Comparison of ENCODE assay signal across 22 cellular contexts in genomic region chr1:168259567-168259966, GRCh38.
"Had no signal": no experiment of that assay in that cellular context is flagged by ENCODE, and none has a peak within 500 bp of the region (broad histone marks: within the 10 kb centered on the region; RNA-seq: fewer than 3 reads in every experiment).

No MANE protein-coding gene starts in this region.

- H3K4me3 ChIP-seq: MG63, Peyer's patch, SJCRH30, SK-N-MC had no signal

- H3K27me3 ChIP-seq: MG63, Peyer's patch, SJCRH30 had no signal

- DNase-seq: Kasumi-1, MG63, NCI-H1048, NCI-H1694, NCI-H187, NCI-H1930, NCI-H2227 treated with DMSO at 0.1 percent for 48 hours, NCI-H345, NCI-H446, NCI-H524 treated with DMSO at 0.1 percent for 48 hours, NCI-H526 treated with DMSO at 0.1 percent for 48 hours, OCI-M1, PC-3, Peyer's patch, RPMI8226, SHP77, SIG-M5, T-cell had no signal

- H3K27ac ChIP-seq: Peyer's patch, SJCRH30, SK-N-MC had no signal

- H3K36me3 ChIP-seq: SJCRH30 had no signal

- H3K27me3 Mint-ChIP-seq: T-cell had no signal

- H3K4me3 Mint-ChIP-seq: T-cell had no signal

- ATAC-seq: PC-3, Right ventricle myocardium inferior, SK-N-SH treated with all-trans-retinoic acid at 6 μM for 48 hours, T-cell had no signal

- H3K4me1 ChIP-seq: Peyer's patch had no signal

- H3K27ac Mint-ChIP-seq: T-cell had no signal
